ENCODE assay signal across 8 cellular contexts in the genomic region with DNA sequence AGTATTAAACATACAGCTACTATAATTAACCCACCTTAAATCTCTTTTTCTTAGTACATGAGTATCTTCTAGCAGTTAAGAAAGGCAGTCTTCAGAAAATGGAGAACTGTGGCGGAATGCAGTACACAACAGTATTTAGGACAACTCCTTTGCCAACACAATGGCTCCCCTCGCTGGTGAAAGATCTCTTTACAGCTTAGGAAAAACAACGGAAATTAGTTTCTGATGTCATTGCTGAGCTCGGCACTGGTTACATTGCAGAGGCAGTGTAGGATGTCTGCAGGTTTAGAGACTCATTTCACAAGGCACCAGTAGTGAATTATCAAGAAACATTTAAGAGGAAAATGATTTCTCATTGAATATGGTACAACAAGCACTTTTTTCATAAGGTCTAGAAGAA. TPM values are rescaled to one million over a fixed set of nuclear protein-coding genes. Genes with fewer than 3 reads are reported as not detected.
DNase-seq lines count a peak whose midpoint lies in the region; ATAC-seq, FAIRE-seq and TF ChIP-seq lines count a peak whose summit lies in the region.

No MANE protein-coding gene starts in this region.

- POLR2A ChIA-PET in OCI-LY7 (lab: Charles Lee) = interaction anchor here (1.2 kb wide), 1 partner anchor 10 kb away, joined by 4 read pairs; no protein-coding TSS in a partner anchor

- H3K4me1 ChIP-seq in OCI-LY7 (ENCODE audit: insufficient read depth, low read length, poor library complexity, severe bottlenecking) = no peaks in the 10 kb centered on the region
- H3K4me1 ChIP-seq in right lobe of liver = no peaks in the 10 kb centered on the region

- no peak overlapping the region for H3K27ac ChIP-seq in OCI-LY7 (ENCODE audit: low read depth, low read length, poor library complexity, severe bottlenecking)
- H3K27ac ChIP-seq in right lobe of liver = no peak overlapping the region

- no peaks in the 10 kb centered on the region for H3K27me3 ChIP-seq in bronchial epithelial cell (ENCODE audit: control insufficient read depth, insufficient read depth, low read length)
- H3K27me3 ChIP-seq in right lobe of liver = no peaks in the 10 kb centered on the region

- no peak for FAIRE-seq in bronchial epithelial cell (lab: Jason Lieb, UNC)

- H3K36me3 ChIP-seq in OCI-LY7 (ENCODE audit: insufficient read depth, low read length) = peaks cover 73% of the 10 kb centered on the region
- H3K36me3 ChIP-seq in bronchial epithelial cell (ENCODE audit: control insufficient read depth, insufficient read depth, low read length) = peaks cover 26% of the 10 kb centered on the region
- peaks cover 0 to 49% (median 9%) of the 10 kb centered on the region in 4 donors for H3K36me3 ChIP-seq in right lobe of liver

- peak; percentile 66 for DNase-seq in AG20443 (ENCODE audit: low spot score)
- peak; percentile 61 for DNase-seq in OCI-LY7 (ENCODE audit: low spot score)
- peak; percentile 57 for DNase-seq in bronchial epithelial cell (ENCODE audit: low read depth)
- DNase-seq in right lobe of liver = no peak
- DNase-seq in NCI-H187 (lab: John Stamatoyannopoulos, UW) = no peak
- DNase-seq in SK-N-DZ (ENCODE audit: low spot score) = no peak

- H3K9me3 ChIP-seq in OCI-LY7 (ENCODE audit: low read length) (no peaks in the 10 kb centered on the region), right lobe of liver (no peaks in the 10 kb centered on the region)

- no TSS peak for BruUV-seq in OCI-LY7 (replicated peaks; lab: Mats Ljungman, UMichigan)

- H3K4me3 ChIP-seq in OCI-LY7 (ENCODE audit: low read depth, low read length, poor library complexity, severe bottlenecking) (no peak overlapping the region), bronchial epithelial cell (ENCODE audit: low read depth, low read length) (no peak overlapping the region), right lobe of liver (no peak overlapping the region)

- intact Hi-C loops in OCI-LY7 (cut with micrococcal nuclease; ENCODE audit: unreplicated experiment) (no loop called here), right lobe of liver (cut with DNase I) (loop anchor here in 1 of 2 donors (10.0 kb wide), 1 partner anchor 1695 kb away; no protein-coding TSS in a partner anchor)

- no peak for TF ChIP-seq POLR2A in right lobe of liver (IDR thresholded peaks at IDR 0.05)

- H2AFZ ChIP-seq in OCI-LY7 (ENCODE audit: low read length) = no peak overlapping the region

- TF ChIP-seq CTCF in GM12873 (IDR thresholded peaks at IDR 0.05; ENCODE audit: insufficient read depth, low read depth, low read length, missing control alignments) (peak; percentile 35), OCI-LY7 (conservative IDR thresholded peaks at IDR 0.05; ENCODE audit: low read length) (peak; percentile 75), bronchial epithelial cell (IDR thresholded peaks at IDR 0.05; ENCODE audit: insufficient read depth, low read length, severe bottlenecking) (peak; percentile 42), right lobe of liver (IDR thresholded peaks at IDR 0.05) (peak in 3 of 4 donors; percentile 19 to 38 (median 29))

- WGBS in right lobe of liver (ENCODE audit: insufficient coverage, low coverage, low lambda C conversion rate, missing lambda C conversion rate) = 28% methylated on average over 4 of the region's 4 CpGs

- H3K79me2 ChIP-seq in OCI-LY7 (ENCODE audit: insufficient read depth, low read depth, low read length) = no peaks in the 10 kb centered on the region

- CTCF ChIA-PET in OCI-LY7 (lab: Charles Lee; ENCODE audit: unreplicated experiment) = interaction anchor here (0.5 kb wide), 1 partner anchor 50 kb away, joined by 4 read pairs; no protein-coding TSS in a partner anchor

- no peaks in the 10 kb centered on the region for H3K9me2 ChIP-seq in OCI-LY7 (ENCODE audit: insufficient read depth, low read length)

- no peak overlapping the region for H3K4me2 ChIP-seq in OCI-LY7 (ENCODE audit: low read length)

- no peaks in the 10 kb centered on the region for H4K20me1 ChIP-seq in OCI-LY7 (ENCODE audit: insufficient read depth, low read length)

- ATAC-seq in right lobe of liver (peak; percentile 43 to 70 (median 54)), HG02642 (IDR thresholded peaks at IDR 0.05; ENCODE audit: poor library complexity, unreplicated experiment) (no peak)

RNA-seq across cellular contexts. Expression of gene GLRX3, which starts 43.4 kb away (rescaled TPM):
- 60.4 and 83.2 TPM in 2 replicates for total RNA-seq in OCI-LY7 (2014; rRNA removed; shearing (Covaris generic))
- total RNA-seq in OCI-LY7 (2022) (110 and 117 TPM in 2 replicates), bronchial epithelial cell (171 and 200 TPM in 2 replicates), right lobe of liver (10 to 100 TPM; 23.5 to 50.6 (median 33.4) TPM)
- 184 and 188 TPM in 2 replicates for polyA plus RNA-seq in SK-N-DZ (2014; cell fraction: cytosol; rRNA removed)
- polyA plus RNA-seq in SK-N-DZ (2014; cell fraction: nucleus; rRNA removed) = 98.6 and 112 TPM in 2 replicates

Comparison
In these comparisons a context has a peak if more than half of its experiments do, and no peak if none do; other contexts are left out.
1. DNase-seq: peak in AG20443 (single experiment), OCI-LY7 (single experiment) and bronchial epithelial cell (single experiment); none in right lobe of liver (0 of 3), NCI-H187 (0 of 2) and SK-N-DZ (single experiment).
2. Peak in every context shown above with its lines, with median percentiles within 50 percentile points of each other: CTCF ChIP-seq.